In genomic region chr15:91919014-91919534, GRCh38 we compare ENCODE assay signal across 20 cellular contexts.
DNase-seq lines count a peak whose midpoint lies in the region; ATAC-seq and TF ChIP-seq lines count a peak whose summit lies in the region.
"Had no signal": no experiment of that assay in that cellular context is flagged by ENCODE, and none has a peak within 500 bp of the region (broad histone marks: within the 10 kb centered on the region; RNA-seq: fewer than 3 reads in every experiment).

No MANE protein-coding gene starts in this region.

- peaks cover 65% of the 10 kb centered on the region for H3K36me3 Mint-ChIP-seq in dendritic cell treated with granulocyte-macrophage colony-stimulating factor and Interleukin-4, amounts not matched to agents 40 ng/mL and 50 ng/mL, for 4 days (ENCODE audit: low read depth)
- no peaks in the 10 kb centered on the region for H3K36me3 Mint-ChIP-seq in activated CD8-positive, alpha-beta T cell treated with anti-CD3 and anti-CD28 coated beads for 36 hours (ENCODE audit: low read depth)
- peaks cover 8% of the 10 kb centered on the region for H3K36me3 Mint-ChIP-seq in stimulated activated effector memory CD8-positive, alpha-beta T cell treated with anti-CD3 and anti-CD28 coated beads, Interleukin-12 subunit alpha, Interleukin-12 subunit beta, amount 100 ng/mL, for 72 hours

- no peak for TF ChIP-seq CTCF in thoracic aorta (IDR thresholded peaks at IDR 0.05)
- TF ChIP-seq CTCF in activated CD8-positive, alpha-beta T cell treated with anti-CD3 and anti-CD28 coated beads for 36 hours (IDR thresholded peaks at IDR 0.05), result no peak

- H3K9me3 Mint-ChIP-seq in dendritic cell treated with granulocyte-macrophage colony-stimulating factor and Interleukin-4, amounts not matched to agents 40 ng/mL and 50 ng/mL, for 4 days, result no peaks in the 10 kb centered on the region
- H3K9me3 Mint-ChIP-seq in activated CD8-positive, alpha-beta T cell treated with anti-CD3 and anti-CD28 coated beads for 36 hours, result no peaks in the 10 kb centered on the region
- no peaks in the 10 kb centered on the region for H3K9me3 Mint-ChIP-seq in stimulated activated effector memory CD8-positive, alpha-beta T cell treated with anti-CD3 and anti-CD28 coated beads, Interleukin-12 subunit alpha, Interleukin-12 subunit beta, amount 100 ng/mL, for 72 hours
- H3K9me3 Mint-ChIP-seq: activated B cell treated with CpG ODN at 0.5 μM for 24 hours, GM23338, natural killer cell had no signal

- H3K27me3 ChIP-seq in thoracic aorta (replicated peaks; ENCODE audit: insufficient read depth), result no peaks in the 10 kb centered on the region
- H3K27me3 ChIP-seq: breast epithelium, right lobe of liver had no signal

- no peaks in the 10 kb centered on the region for H3K27me3 Mint-ChIP-seq in dendritic cell treated with granulocyte-macrophage colony-stimulating factor and Interleukin-4, amounts not matched to agents 40 ng/mL and 50 ng/mL, for 4 days
- no peaks in the 10 kb centered on the region for H3K27me3 Mint-ChIP-seq in activated CD8-positive, alpha-beta T cell treated with anti-CD3 and anti-CD28 coated beads for 36 hours
- H3K27me3 Mint-ChIP-seq: activated B cell treated with CpG ODN at 0.5 μM for 24 hours; CD4-positive, CD25-positive, alpha-beta regulatory T cell had no signal

- peak; percentile 11 for DNase-seq in NCI-H1105 treated with DMSO at 0.1 percent for 48 hours (lab: John Stamatoyannopoulos, UW)
- no peak for DNase-seq in NCI-H1105 (lab: John Stamatoyannopoulos, UW)
- peak; percentile 90 for DNase-seq in medulla oblongata (ENCODE audit: extremely low spot score)
- peak; percentile 50 for DNase-seq in thoracic aorta (ENCODE audit: low spot score)
- no peak for DNase-seq in activated CD8-positive, alpha-beta T cell treated with anti-CD3 and anti-CD28 coated beads for 36 hours
- no peak for DNase-seq in stimulated activated effector memory CD8-positive, alpha-beta T cell treated with anti-CD3 and anti-CD28 coated beads, Interleukin-12 subunit alpha, Interleukin-12 subunit beta, amount 100 ng/mL, for 72 hours (ENCODE audit: low spot score in 2 of 2)
- DNase-seq: activated B cell treated with CpG ODN at 0.5 μM for 24 hours; CD4-positive, CD25-positive, alpha-beta regulatory T cell; effector memory CD4-positive, alpha-beta T cell; Karpas-422; natural killer cell; NCI-H1694 treated with DMSO at 0.1 percent for 48 hours; NCI-H82; right lobe of liver; stimulated activated CD4-positive, alpha-beta T cell treated with anti-CD3 and anti-CD28 coated beads, Interleukin-4, amount 100 ng/mL, for 24 hours; trophoblast cell had no signal

- H3K4me1 Mint-ChIP-seq in dendritic cell treated with granulocyte-macrophage colony-stimulating factor and Interleukin-4, amounts not matched to agents 40 ng/mL and 50 ng/mL, for 4 days (ENCODE audit: low read depth), result peaks cover 71% of the 10 kb centered on the region
- H3K4me1 Mint-ChIP-seq in activated CD8-positive, alpha-beta T cell treated with anti-CD3 and anti-CD28 coated beads for 36 hours (ENCODE audit: low read depth), result peaks cover 8% of the 10 kb centered on the region
- H3K4me1 Mint-ChIP-seq in stimulated activated effector memory CD8-positive, alpha-beta T cell treated with anti-CD3 and anti-CD28 coated beads, Interleukin-12 subunit alpha, Interleukin-12 subunit beta, amount 100 ng/mL, for 72 hours, result peaks cover 32% of the 10 kb centered on the region

- intact Hi-C loops in dendritic cell treated with granulocyte-macrophage colony-stimulating factor and Interleukin-4, amounts not matched to agents 40 ng/mL and 50 ng/mL, for 4 days (cut with micrococcal nuclease), result no loop called here
- intact Hi-C loops in activated CD8-positive, alpha-beta T cell treated with anti-CD3 and anti-CD28 coated beads for 36 hours (cut with micrococcal nuclease), result no loop called here

- peaks cover 18 to 53% of the 10 kb centered on the region in 2 donors for H3K4me1 ChIP-seq in thoracic aorta (ENCODE audit: control insufficient read depth in 1 of 2, low read depth in 2 of 2)
- H3K4me1 ChIP-seq: breast epithelium, right lobe of liver had no signal

- no peaks in the 10 kb centered on the region for H3K9me3 ChIP-seq in thoracic aorta
- H3K9me3 ChIP-seq: breast epithelium, right lobe of liver had no signal

- peak overlapping the region; percentile 49 to 52 for H3K27ac ChIP-seq in thoracic aorta
- H3K27ac ChIP-seq: right lobe of liver had no signal

- ATAC-seq in thoracic aorta (ENCODE audit: insufficient number of reproducible peaks, low FRiP score, low read depth), result no peak
- ATAC-seq in activated CD8-positive, alpha-beta T cell treated with anti-CD3 and anti-CD28 coated beads for 36 hours, result no peak
- no peak for ATAC-seq in HG02759 (IDR thresholded peaks at IDR 0.05; ENCODE audit: unreplicated experiment)
- no peak for ATAC-seq in stimulated activated effector memory CD8-positive, alpha-beta T cell treated with anti-CD3 and anti-CD28 coated beads, Interleukin-12 subunit alpha, Interleukin-12 subunit beta, amount 100 ng/mL, for 72 hours
- ATAC-seq: GM23338, natural killer cell, right lobe of liver had no signal

- CTCF ChIA-PET in activated CD8-positive, alpha-beta T cell treated with anti-CD3 and anti-CD28 coated beads for 36 hours (lab: Charles Lee), result no interaction called here

- H3K4me3 ChIP-seq in thoracic aorta, result peak overlapping the region; percentile 30
- H3K4me3 ChIP-seq: breast epithelium, GM23338, right lobe of liver had no signal

- H3K36me3 ChIP-seq in thoracic aorta, result no peaks in the 10 kb centered on the region
- H3K36me3 ChIP-seq: breast epithelium, right lobe of liver had no signal

- POLR2A ChIA-PET in activated CD8-positive, alpha-beta T cell treated with anti-CD3 and anti-CD28 coated beads for 36 hours (lab: Charles Lee), result no interaction called here

- H3K4me3 Mint-ChIP-seq in dendritic cell treated with granulocyte-macrophage colony-stimulating factor and Interleukin-4, amounts not matched to agents 40 ng/mL and 50 ng/mL, for 4 days, result no peak overlapping the region
- no peak overlapping the region for H3K4me3 Mint-ChIP-seq in activated CD8-positive, alpha-beta T cell treated with anti-CD3 and anti-CD28 coated beads for 36 hours
- no peak overlapping the region for H3K4me3 Mint-ChIP-seq in stimulated activated effector memory CD8-positive, alpha-beta T cell treated with anti-CD3 and anti-CD28 coated beads, Interleukin-12 subunit alpha, Interleukin-12 subunit beta, amount 100 ng/mL, for 72 hours
- H3K4me3 Mint-ChIP-seq: activated B cell treated with CpG ODN at 0.5 μM for 24 hours; CD4-positive, CD25-positive, alpha-beta regulatory T cell; GM23338; natural killer cell had no signal

- H3K27ac Mint-ChIP-seq in dendritic cell treated with granulocyte-macrophage colony-stimulating factor and Interleukin-4, amounts not matched to agents 40 ng/mL and 50 ng/mL, for 4 days, result peak overlapping the region; percentile 81
- H3K27ac Mint-ChIP-seq in activated CD8-positive, alpha-beta T cell treated with anti-CD3 and anti-CD28 coated beads for 36 hours, result no peak overlapping the region
- no peak overlapping the region for H3K27ac Mint-ChIP-seq in stimulated activated effector memory CD8-positive, alpha-beta T cell treated with anti-CD3 and anti-CD28 coated beads, Interleukin-12 subunit alpha, Interleukin-12 subunit beta, amount 100 ng/mL, for 72 hours
- H3K27ac Mint-ChIP-seq: activated B cell treated with CpG ODN at 0.5 μM for 24 hours; CD4-positive, CD25-positive, alpha-beta regulatory T cell; GM23338 had no signal

Comparison
In these comparisons a context has a peak if more than half of its experiments do, and no peak if none do; other contexts are left out.
1. DNase-seq: peak in NCI-H1105 treated with DMSO at 0.1 percent for 48 hours (single experiment), medulla oblongata (single experiment) and thoracic aorta (single experiment); none in NCI-H1105 (single experiment), activated CD8-positive, alpha-beta T cell treated with anti-CD3 and anti-CD28 coated beads for 36 hours (single experiment) and stimulated activated effector memory CD8-positive, alpha-beta T cell treated with anti-CD3 and anti-CD28 coated beads, Interleukin-12 subunit alpha, Interleukin-12 subunit beta, amount 100 ng/mL, for 72 hours (0 of 2).